Comparison of ENCODE assay signal across 20 cellular contexts in genomic region chr17:70074236-70074830, GRCh38. TPM values are rescaled to one million over a fixed set of nuclear protein-coding genes. Genes with fewer than 3 reads are reported as not detected.
DNase-seq lines count a peak whose midpoint lies in the region; ATAC-seq, FAIRE-seq and TF ChIP-seq lines count a peak whose summit lies in the region.
"Had no signal": no experiment of that assay in that cellular context is flagged by ENCODE, and none has a peak within 500 bp of the region (broad histone marks: within the 10 kb centered on the region; RNA-seq: fewer than 3 reads in every experiment).

No MANE protein-coding gene starts in this region.

- intact Hi-C loops in Right ventricle myocardium inferior (cut with DNase I) (no loop called here), mammary epithelial cell (cut with micrococcal nuclease) (no loop called here)

- H3K4me3 ChIP-seq in kidney epithelial cell (ENCODE audit: low read depth, low read length) = no peak overlapping the region
- peak overlapping the region; percentile 86 for H3K4me3 ChIP-seq in parathyroid adenoma (ENCODE audit: low read depth, low read length)
- H3K4me3 ChIP-seq in mammary epithelial cell (replicated peaks in 1 of 3; ENCODE audit: insufficient read depth in 1 of 3, low read depth in 2 of 3, low read length in 3 of 3) = no peak overlapping the region
- H3K4me3 ChIP-seq: BLaER1, GM12878, GM23248, K562, PC-9 had no signal

- H3K4me1 ChIP-seq in parathyroid adenoma (peaks cover 37% of the 10 kb centered on the region), mammary epithelial cell (ENCODE audit: insufficient read depth, low read length) (peaks cover 11% of the 10 kb centered on the region)

- no TSS peak for BruUV-seq in mammary epithelial cell (replicated peaks; lab: Mats Ljungman, UMichigan)

- 84% methylated on average over 3 of the region's 5 CpGs for WGBS in mammary epithelial cell (ENCODE audit: low coverage, missing lambda C conversion rate)

- peaks cover 29% of the 10 kb centered on the region for H3K79me2 ChIP-seq in parathyroid adenoma
- no peaks in the 10 kb centered on the region for H3K79me2 ChIP-seq in mammary epithelial cell (ENCODE audit: insufficient read depth, low read length)

- CTCF ChIA-PET in mammary epithelial cell (lab: Charles Lee; ENCODE audit: low non-redundant PET) = no interaction called here

- DNase-seq in RCC 7860 (ENCODE audit: low spot score) = peak; percentile 92
- peak; percentile 64 for DNase-seq in kidney epithelial cell (ENCODE audit: low read depth)
- DNase-seq in NCI-H526 (lab: John Stamatoyannopoulos, UW) = no peak
- DNase-seq in Right ventricle myocardium inferior (ENCODE audit: missing footprints) = no peak
- DNase-seq in NCI-H524 treated with DMSO at 0.1 percent for 48 hours (lab: John Stamatoyannopoulos, UW) = no peak
- DNase-seq in mammary epithelial cell = no peak
- DNase-seq: CD8-positive, alpha-beta T cell; GDM1; GM23248; HCEC 1CT; NCI-H1436 treated with DMSO at 0.1 percent for 48 hours; NCI-H2029 treated with DMSO at 0.1 percent for 48 hours; NCI-H2171 treated with DMSO at 0.1 percent for 48 hours; NCI-H446 treated with DMSO at 0.1 percent for 48 hours; PC-9 had no signal

- H3K36me3 ChIP-seq in kidney epithelial cell (ENCODE audit: control insufficient read depth, insufficient read depth, low read length) (no peaks in the 10 kb centered on the region), parathyroid adenoma (ENCODE audit: control insufficient read depth, insufficient read depth, low read length) (no peaks in the 10 kb centered on the region), mammary epithelial cell (ENCODE audit: insufficient read depth, low read length) (no peaks in the 10 kb centered on the region)
- H3K36me3 ChIP-seq: BLaER1 had no signal

- FAIRE-seq in RCC 7860 (lab: Jason Lieb, UNC) = no peak
- FAIRE-seq: GM12878, GM18507, K562 had no signal

- no peaks in the 10 kb centered on the region for H3K9me3 ChIP-seq in parathyroid adenoma (ENCODE audit: control insufficient read depth, low read length)
- no peaks in the 10 kb centered on the region for H3K9me3 ChIP-seq in mammary epithelial cell (replicated peaks; ENCODE audit: insufficient read depth, low read length)
- H3K9me3 ChIP-seq: BLaER1 had no signal

- no peaks in the 10 kb centered on the region for H4K20me1 ChIP-seq in mammary epithelial cell (ENCODE audit: insufficient read depth, low read length)
- H4K20me1 ChIP-seq: BLaER1 had no signal

- dilution Hi-C loops in mammary epithelial cell (cut with HindIII; ENCODE audit: low sequenced_read_pairs) = no loop called here

- H2AFZ ChIP-seq in parathyroid adenoma = peak overlapping the region; percentile 39
- H2AFZ ChIP-seq in mammary epithelial cell (ENCODE audit: low read depth, low read length) = no peak overlapping the region
- H2AFZ ChIP-seq: GM23248, PC-9 had no signal

- no peak for ATAC-seq in Right ventricle myocardium inferior
- ATAC-seq: CD8-positive, alpha-beta T cell; GM12878 had no signal

- in situ Hi-C loops in mammary epithelial cell (cut with MboI; ENCODE audit: low sequenced_read_pairs in 2 of 2) = no loop called here

- H3K9ac ChIP-seq in parathyroid adenoma = peak overlapping the region; percentile 20
- no peak overlapping the region for H3K9ac ChIP-seq in mammary epithelial cell (ENCODE audit: insufficient read depth, low read length)
- H3K9ac ChIP-seq: BLaER1, GM23248 had no signal

- no peak for TF ChIP-seq CTCF in kidney epithelial cell (IDR thresholded peaks at IDR 0.05; ENCODE audit: insufficient read depth, low read length, poor library complexity, severe bottlenecking)
- no peak for TF ChIP-seq CTCF in parathyroid adenoma (IDR thresholded peaks at IDR 0.05)
- TF ChIP-seq CTCF in mammary epithelial cell (conservative IDR thresholded peaks at IDR 0.05 in 1 of 2, IDR thresholded peaks at IDR 0.05 in 1 of 2; ENCODE audit: extremely low read depth in 1 of 2, insufficient read depth in 1 of 2, low read depth in 1 of 2, low read length in 2 of 2) = no peak

- H3K27ac ChIP-seq in parathyroid adenoma (peak overlapping the region; percentile 95), mammary epithelial cell (ENCODE audit: insufficient read depth, low read depth, low read length) (no peak overlapping the region)
- H3K27ac ChIP-seq: BLaER1, GM23248, PC-9 had no signal

- H3K27me3 ChIP-seq in kidney epithelial cell (ENCODE audit: control insufficient read depth, insufficient read depth, low read length) = no peaks in the 10 kb centered on the region
- no peaks in the 10 kb centered on the region for H3K27me3 ChIP-seq in parathyroid adenoma (ENCODE audit: control insufficient read depth, insufficient read depth, low read length)
- H3K27me3 ChIP-seq in mammary epithelial cell (ENCODE audit: insufficient read depth, low read length) = no peaks in the 10 kb centered on the region
- H3K27me3 ChIP-seq: BLaER1 had no signal

- H3K4me2 ChIP-seq in parathyroid adenoma (ENCODE audit: low read length) = peak overlapping the region; percentile 87
- H3K4me2 ChIP-seq in mammary epithelial cell (ENCODE audit: insufficient read depth, low read depth, low read length) = no peak overlapping the region
- H3K4me2 ChIP-seq: BLaER1, PC-9 had no signal

RNA-seq across cellular contexts. Expression of gene KCNJ16, which starts 0.7 kb away (rescaled TPM):
- 4.1 and 4.7 TPM in 2 replicates for total RNA-seq in kidney epithelial cell
- total RNA-seq in Right ventricle myocardium inferior = not detected
- total RNA-seq in mammary epithelial cell = 1 to 10 TPM in 1 of 2 donors, not detected in 1; 1.5 TPM
- 0.03 TPM for polyA plus RNA-seq in mammary epithelial cell
- not detected for polyA minus RNA-seq in mammary epithelial cell
- total RNA-seq: CD8-positive, alpha-beta T cell; GM12878; GM23248; PC-9 had no signal
- polyA plus RNA-seq: GM23248 had no signal

Comparison
In these comparisons a context has a peak if more than half of its experiments do, and no peak if none do; other contexts are left out.
1. DNase-seq: peak in RCC 7860 (single experiment) and kidney epithelial cell (single experiment); none in NCI-H526 (0 of 2), Right ventricle myocardium inferior (single experiment), NCI-H524 treated with DMSO at 0.1 percent for 48 hours (single experiment) and mammary epithelial cell (single experiment).